1 cellular context compared by ENCODE assay signal in genomic region chr2:179268277-179268935, GRCh38.
TF ChIP-seq lines count a peak whose summit lies in the region.

No MANE protein-coding gene starts in this region.

TF ChIP-seq in GM23338, 12 proteins besides CTCF, POLR2A, EP300 and RAD21 (continued from another document):
- TF ChIP-seq REST (IDR thresholded peaks at IDR 0.05; ENCODE audit: unreplicated experiment), result no peak
- no peak for TF ChIP-seq POLR2AphosphoS5 (IDR thresholded peaks at IDR 0.05; ENCODE audit: low read depth)
- TF ChIP-seq EZH2 (IDR thresholded peaks at IDR 0.05; ENCODE audit: low read depth, unreplicated experiment), result no peak
